2 cellular contexts compared by ENCODE assay signal in genomic region chrX:14347523-14347922, GRCh38.
TF ChIP-seq lines count a peak whose summit lies in the region.

No MANE protein-coding gene starts in this region.

TF ChIP-seq in A549, 52 proteins besides CTCF, POLR2A, EP300 and RAD21 (continued from another document):
- no peak for TF ChIP-seq MAX (IDR thresholded peaks at IDR 0.05)

TF ChIP-seq in H1, 55 proteins besides CTCF, POLR2A, EP300 and RAD21 (continued from another document):
- no peak for TF ChIP-seq CHD7 (IDR thresholded peaks at IDR 0.05; ENCODE audit: insufficient replicate concordance, low read length)
- no peak for TF ChIP-seq RNF2 (IDR thresholded peaks at IDR 0.05; ENCODE audit: borderline replicate concordance, low read depth, low read length, missing control alignments, poor library complexity, severe bottlenecking)
- no peak for TF ChIP-seq USF2 (IDR thresholded peaks at IDR 0.05; ENCODE audit: low read length)
- no peak for TF ChIP-seq ZNF274 (IDR thresholded peaks at IDR 0.05; ENCODE audit: borderline replicate concordance, extremely low read depth, low read length)
- no peak for TF ChIP-seq RXRA (IDR thresholded peaks at IDR 0.05; ENCODE audit: insufficient read depth, low read depth, low read length)
- TF ChIP-seq JUND (IDR thresholded peaks at IDR 0.05; ENCODE audit: low read length): no peak
- TF ChIP-seq TEAD4 (IDR thresholded peaks at IDR 0.05; ENCODE audit: low read depth, low read length): no peak
- TF ChIP-seq CEBPB (IDR thresholded peaks at IDR 0.05; ENCODE audit: low read depth, low read length): no peak
- TF ChIP-seq ATF3 (IDR thresholded peaks at IDR 0.05; ENCODE audit: insufficient read depth, low read depth, low read length): no peak
- no peak for TF ChIP-seq NANOG (IDR thresholded peaks at IDR 0.05; ENCODE audit: insufficient read depth, low read depth, low read length, poor library complexity, severe bottlenecking)
TF ChIP-seq in H1: peak in this region for 0.
